18 cellular contexts compared by ENCODE assay signal in genomic region chr16:70614208-70614951, GRCh38. TPM values are rescaled to one million over a fixed set of nuclear protein-coding genes. Genes with fewer than 3 reads are reported as not detected.
A peak's percentile ranks its signal among the peaks of the same experiment; 100 is the strongest.
DNase-seq lines count a peak whose midpoint lies in the region; ATAC-seq, FAIRE-seq and TF ChIP-seq lines count a peak whose summit lies in the region.
"Had no signal": no experiment of that assay in that cellular context is flagged by ENCODE, and none has a peak within 500 bp of the region (broad histone marks: within the 10 kb centered on the region; RNA-seq: fewer than 3 reads in every experiment).

No MANE protein-coding gene starts in this region.

- CTCF ChIA-PET in activated CD4-positive, alpha-beta memory T cell treated with anti-CD3 and anti-CD28 coated beads for 36 hours (lab: Charles Lee): no interaction called here

- DNase-seq in HT-29 (ENCODE audit: low spot score) (peak; percentile 59), OCI-M1 (lab: John Stamatoyannopoulos, UW) (peak; percentile 66), bronchial epithelial cell (ENCODE audit: low read depth) (no peak), progenitor cell of endocrine pancreas (ENCODE audit: low spot score, unreplicated experiment) (no peak)
- DNase-seq in activated CD4-positive, alpha-beta memory T cell treated with anti-CD3 and anti-CD28 coated beads for 36 hours: no peak
- DNase-seq in stimulated activated CD4-positive, alpha-beta T cell treated with anti-CD3 and anti-CD28 coated beads, Interleukin-4, amount 100 ng/mL, for 24 hours: no peak
- DNase-seq: C1 segment of cervical spinal cord, COR-L47, DMS153, EL, NCI-H1092 treated with DMSO at 0.1 percent for 48 hours, NCI-H1694, NCI-H69, SIG-M5 had no signal

- TF ChIP-seq CTCF in bronchial epithelial cell (IDR thresholded peaks at IDR 0.05; ENCODE audit: insufficient read depth, low read length, severe bottlenecking): no peak
- TF ChIP-seq CTCF in progenitor cell of endocrine pancreas (IDR thresholded peaks at IDR 0.05; ENCODE audit: unreplicated experiment): no peak

- H3K36me3 Mint-ChIP-seq in progenitor cell of endocrine pancreas (ENCODE audit: insufficient read depth): no peaks in the 10 kb centered on the region
- no peaks in the 10 kb centered on the region for H3K36me3 Mint-ChIP-seq in activated CD4-positive, alpha-beta memory T cell treated with anti-CD3 and anti-CD28 coated beads for 36 hours

- H3K4me3 Mint-ChIP-seq in progenitor cell of endocrine pancreas (ENCODE audit: low read depth): no peak overlapping the region
- no peak overlapping the region for H3K4me3 Mint-ChIP-seq in activated CD4-positive, alpha-beta memory T cell treated with anti-CD3 and anti-CD28 coated beads for 36 hours

- intact Hi-C loops in activated CD4-positive, alpha-beta memory T cell treated with anti-CD3 and anti-CD28 coated beads for 36 hours (cut with micrococcal nuclease): no loop called here

- H3K27me3 Mint-ChIP-seq in progenitor cell of endocrine pancreas: peaks cover 27% of the 10 kb centered on the region
- no peaks in the 10 kb centered on the region for H3K27me3 Mint-ChIP-seq in activated CD4-positive, alpha-beta memory T cell treated with anti-CD3 and anti-CD28 coated beads for 36 hours

- no peaks in the 10 kb centered on the region for H3K27me3 ChIP-seq in bronchial epithelial cell (ENCODE audit: control insufficient read depth, insufficient read depth, low read length)

- POLR2A ChIA-PET in activated CD4-positive, alpha-beta memory T cell treated with anti-CD3 and anti-CD28 coated beads for 36 hours (lab: Charles Lee): interaction anchor here (0.6 kb wide), 1 partner anchor 67 kb away, joined by 3 read pairs; no protein-coding TSS in a partner anchor

- ATAC-seq in HG03196 (IDR thresholded peaks at IDR 0.05; ENCODE audit: unreplicated experiment) (no peak), GM18861 (IDR thresholded peaks at IDR 0.05; ENCODE audit: unreplicated experiment) (no peak)

- peak overlapping the region; percentile 76 for H3K27ac Mint-ChIP-seq in progenitor cell of endocrine pancreas
- H3K27ac Mint-ChIP-seq in activated CD4-positive, alpha-beta memory T cell treated with anti-CD3 and anti-CD28 coated beads for 36 hours: no peak overlapping the region

- H3K36me3 ChIP-seq in bronchial epithelial cell (ENCODE audit: control insufficient read depth, insufficient read depth, low read length): no peaks in the 10 kb centered on the region
- H3K36me3 ChIP-seq: HAP-1 had no signal

- FAIRE-seq in bronchial epithelial cell (lab: Jason Lieb, UNC): peak; percentile 18
- FAIRE-seq: HTR-8/SVneo had no signal

- no peaks in the 10 kb centered on the region for H3K9me3 Mint-ChIP-seq in progenitor cell of endocrine pancreas (ENCODE audit: low read depth)
- H3K9me3 Mint-ChIP-seq in activated CD4-positive, alpha-beta memory T cell treated with anti-CD3 and anti-CD28 coated beads for 36 hours: no peaks in the 10 kb centered on the region

- no peak overlapping the region for H3K4me3 ChIP-seq in bronchial epithelial cell (ENCODE audit: low read depth, low read length)
- H3K4me3 ChIP-seq: HAP-1 had no signal

- peaks cover 19% of the 10 kb centered on the region for H3K4me1 Mint-ChIP-seq in progenitor cell of endocrine pancreas (ENCODE audit: low read depth)
- H3K4me1 Mint-ChIP-seq in activated CD4-positive, alpha-beta memory T cell treated with anti-CD3 and anti-CD28 coated beads for 36 hours (ENCODE audit: low read depth): no peaks in the 10 kb centered on the region

RNA-seq across cellular contexts. Expression of gene IL34, which starts 32.0 kb away (rescaled TPM):
- total RNA-seq in HT-29 (2014; rRNA removed; shearing (Covaris generic)): 9.1 and 11.5 TPM in 2 replicates
- 0.26 and 2.0 TPM in 2 replicates for total RNA-seq in bronchial epithelial cell
- total RNA-seq in progenitor cell of endocrine pancreas: not detected in 2 replicates
- total RNA-seq in activated CD4-positive, alpha-beta memory T cell treated with anti-CD3 and anti-CD28 coated beads for 36 hours: not detected

Comparison
In these comparisons a context has a peak if more than half of its experiments do, and no peak if none do; other contexts are left out.
1. DNase-seq: peak in HT-29 (single experiment) and OCI-M1 (single experiment); none in bronchial epithelial cell (single experiment), progenitor cell of endocrine pancreas (single experiment), activated CD4-positive, alpha-beta memory T cell treated with anti-CD3 and anti-CD28 coated beads for 36 hours (single experiment) and stimulated activated CD4-positive, alpha-beta T cell treated with anti-CD3 and anti-CD28 coated beads, Interleukin-4, amount 100 ng/mL, for 24 hours (single experiment).